In the genomic region with DNA sequence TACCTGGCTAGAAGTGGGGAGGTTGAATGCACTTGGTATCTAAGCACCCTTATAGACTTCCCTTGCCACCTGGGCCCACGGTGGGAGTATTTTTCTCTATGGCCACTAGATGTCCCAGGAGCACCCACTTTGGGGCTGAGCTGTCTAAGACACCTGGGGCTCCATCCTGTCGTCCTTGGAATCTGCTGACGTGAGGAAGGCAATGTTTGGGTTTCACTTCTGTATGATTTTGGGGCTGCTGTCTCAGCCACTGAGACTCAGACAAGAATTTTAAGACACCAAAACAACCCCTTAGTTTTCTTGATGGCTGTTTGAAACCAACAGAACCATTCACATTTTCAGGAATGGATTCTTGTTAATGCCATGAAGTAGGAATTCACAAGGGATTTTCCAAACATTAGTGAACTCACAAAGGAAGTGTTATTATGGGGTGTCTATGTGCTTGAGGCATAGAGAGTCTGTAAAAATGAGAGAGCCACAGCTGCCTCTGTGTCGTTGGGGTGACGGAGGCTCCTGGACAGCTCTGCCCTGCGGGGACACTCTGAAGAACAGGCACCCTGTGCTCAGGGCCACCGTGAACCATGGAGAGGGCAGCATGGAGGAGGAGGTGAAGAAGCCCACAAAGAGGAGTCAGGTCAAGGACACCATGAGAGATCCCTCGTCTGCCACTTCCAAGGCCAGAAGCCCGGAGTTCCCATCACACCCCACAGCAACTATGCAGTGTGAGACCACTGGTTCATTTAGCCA, we compare ENCODE assay signal across 8 cellular contexts.
DNase-seq lines count a peak whose midpoint lies in the region; ATAC-seq and TF ChIP-seq lines count a peak whose summit lies in the region.

No MANE protein-coding gene starts in this region.

- peak; percentile 84 for TF ChIP-seq CTCF in AG04450 (IDR thresholded peaks at IDR 0.05; ENCODE audit: low read depth, low read length)

- peaks cover 2% of the 10 kb centered on the region; the same call in 1 of the 2 replicates for H3K9me3 ChIP-seq in AG04450 (ENCODE audit: control insufficient read depth, insufficient read depth, low read length)

- H3K4me3 ChIP-seq in AG04450 (ENCODE audit: low read depth, low read length): no peak overlapping the region

- ATAC-seq in GM18511 (IDR thresholded peaks at IDR 0.05; ENCODE audit: unreplicated experiment) (peak; percentile 94), HG03066 (IDR thresholded peaks at IDR 0.05; ENCODE audit: low read depth, unreplicated experiment) (peak; percentile 66)

- no peak for DNase-seq in AG04450 (ENCODE audit: low read depth, low spot score)
- peak; percentile 62 for DNase-seq in NCI-H460 (ENCODE audit: extremely low read depth, low read depth)
- peak; percentile 2 to 54 for DNase-seq in activated CD4-positive, alpha-beta T cell treated with anti-CD3 and anti-CD28 coated beads, Interleukin-2, amount 50 U/mL, for 24 hours (ENCODE audit: low read depth in 1 of 2, low spot score in 1 of 2)
- peak; percentile 29 for DNase-seq in effector CD4-positive, alpha-beta T cell
- DNase-seq in middle frontal gyrus (ENCODE audit: extremely low spot score, low spot score): peak; percentile 66
- DNase-seq in stimulated activated CD8-positive, alpha-beta memory T cell treated with anti-CD3 and anti-CD28 coated beads, Interleukin-7, amount 100 ng/mL, for 4 hours (ENCODE audit: low read depth in 2 of 2): peak; percentile 29

- CTCF ChIA-PET in AG04450 (lab: Charles Lee): interaction anchor here (0.6 to 2.8 kb wide), 22 partner anchors 8 to 175 kb away, joined by 3 to 36 read pairs (median 5); partner anchors contain the start of gene SPATA13

- H3K27me3 ChIP-seq in AG04450 (ENCODE audit: control insufficient read depth, insufficient read depth, low read length): no peaks in the 10 kb centered on the region

- H3K27ac ChIP-seq in AG04450 (ENCODE audit: low read depth, low read length): peak overlapping the region; percentile 43

- POLR2A ChIA-PET in AG04450 (lab: Yijun Ruan, JAX): no interaction called here
